In genomic region chr4:145001635-145002034, GRCh38 we compare ENCODE assay signal across 26 cellular contexts.
"Had no signal": no experiment of that assay in that cellular context is flagged by ENCODE, and none has a peak within 500 bp of the region (broad histone marks: within the 10 kb centered on the region; RNA-seq: fewer than 3 reads in every experiment).

No MANE protein-coding gene starts in this region.

- H3K4me3 Mint-ChIP-seq: activated CD4-positive, alpha-beta memory T cell treated with anti-CD3 and anti-CD28 coated beads, Interleukin-2, amount 10 ng/mL, durations not matched to agents 7 days and 5 days; activated CD4-positive, alpha-beta T cell treated with anti-CD3 and anti-CD28 coated beads for 36 hours; activated naive CD4-positive, alpha-beta T cell treated with anti-CD3 and anti-CD28 coated beads, Interleukin-2, amount 10 ng/mL, durations not matched to agents 7 days and 5 days; activated naive CD8-positive, alpha-beta T cell treated with anti-CD3 and anti-CD28 coated beads, Interleukin-2, amount 10 ng/mL, durations not matched to agents 7 days and 5 days; activated T-helper 17 cell treated with anti-CD3 and anti-CD28 coated beads, Interleukin-2, amount 50 U/mL, for 72 hours; IgD-negative memory B cell had no signal

- H3K4me1 ChIP-seq: adrenal gland, breast epithelium had no signal

- H3K27ac ChIP-seq: adrenal gland, breast epithelium, PC-9, SK-N-MC, VCaP had no signal

- H3K27me3 ChIP-seq: adrenal gland, breast epithelium had no signal

- H3K36me3 ChIP-seq: adrenal gland, breast epithelium had no signal

- H3K27me3 Mint-ChIP-seq: activated CD4-positive, alpha-beta memory T cell treated with anti-CD3 and anti-CD28 coated beads, Interleukin-2, amount 10 ng/mL, durations not matched to agents 7 days and 5 days; activated CD4-positive, alpha-beta T cell treated with anti-CD3 and anti-CD28 coated beads for 36 hours; activated naive CD4-positive, alpha-beta T cell treated with anti-CD3 and anti-CD28 coated beads, Interleukin-2, amount 10 ng/mL, durations not matched to agents 7 days and 5 days; activated naive CD8-positive, alpha-beta T cell treated with anti-CD3 and anti-CD28 coated beads, Interleukin-2, amount 10 ng/mL, durations not matched to agents 7 days and 5 days; activated T-helper 17 cell treated with anti-CD3 and anti-CD28 coated beads, Interleukin-2, amount 50 U/mL, for 72 hours; IgD-negative memory B cell had no signal

- H3K27ac Mint-ChIP-seq: activated CD4-positive, alpha-beta memory T cell treated with anti-CD3 and anti-CD28 coated beads, Interleukin-2, amount 10 ng/mL, durations not matched to agents 7 days and 5 days; activated CD4-positive, alpha-beta T cell treated with anti-CD3 and anti-CD28 coated beads for 36 hours; activated naive CD4-positive, alpha-beta T cell treated with anti-CD3 and anti-CD28 coated beads, Interleukin-2, amount 10 ng/mL, durations not matched to agents 7 days and 5 days; activated naive CD8-positive, alpha-beta T cell treated with anti-CD3 and anti-CD28 coated beads, Interleukin-2, amount 10 ng/mL, durations not matched to agents 7 days and 5 days; activated T-helper 17 cell treated with anti-CD3 and anti-CD28 coated beads, Interleukin-2, amount 50 U/mL, for 72 hours had no signal

- DNase-seq: activated CD4-positive, alpha-beta memory T cell treated with anti-CD3 and anti-CD28 coated beads, Interleukin-2, amount 10 ng/mL, durations not matched to agents 7 days and 5 days; activated CD4-positive, alpha-beta T cell treated with anti-CD3 and anti-CD28 coated beads for 36 hours; activated CD4-positive, alpha-beta T cell treated with anti-CD3 and anti-CD28 coated beads, Interleukin-2, amount 50 U/mL, for 1 hour; activated gamma-delta T cell; activated naive CD4-positive, alpha-beta T cell treated with anti-CD3 and anti-CD28 coated beads, Interleukin-2, amount 10 ng/mL, durations not matched to agents 7 days and 5 days; activated naive CD8-positive, alpha-beta T cell treated with anti-CD3 and anti-CD28 coated beads, Interleukin-2, amount 10 ng/mL, durations not matched to agents 7 days and 5 days; activated T-cell treated with anti-CD3 and anti-CD28 coated beads for 4 hours; activated T-cell treated with anti-CD3 and anti-CD28 coated beads, Interleukin-2, amount 50 U/mL, for 48 hours; adrenal gland; aorta; caudate nucleus; KG1; NCI-H1105 treated with DMSO at 0.1 percent for 48 hours; NCI-H1436 treated with DMSO at 0.1 percent for 48 hours; NCI-H187; NCI-H2081 treated with DMSO at 0.1 percent for 48 hours; NCI-H446; NCI-H524; PC-9; SIG-M5; T-helper 1 cell had no signal

- H3K4me2 ChIP-seq: PC-9 had no signal

- H3K4me1 Mint-ChIP-seq: activated CD4-positive, alpha-beta memory T cell treated with anti-CD3 and anti-CD28 coated beads, Interleukin-2, amount 10 ng/mL, durations not matched to agents 7 days and 5 days; activated CD4-positive, alpha-beta T cell treated with anti-CD3 and anti-CD28 coated beads for 36 hours; activated naive CD4-positive, alpha-beta T cell treated with anti-CD3 and anti-CD28 coated beads, Interleukin-2, amount 10 ng/mL, durations not matched to agents 7 days and 5 days had no signal

- H2AFZ ChIP-seq: PC-9 had no signal

- H3K4me3 ChIP-seq: adrenal gland, breast epithelium, PC-9, SK-N-MC had no signal

- H3K9me3 ChIP-seq: adrenal gland had no signal

- ATAC-seq: activated CD4-positive, alpha-beta T cell treated with anti-CD3 and anti-CD28 coated beads for 36 hours; activated T-helper 17 cell treated with anti-CD3 and anti-CD28 coated beads, Interleukin-2, amount 50 U/mL, for 72 hours had no signal
